1 cellular context compared by ENCODE assay signal in the genomic region with DNA sequence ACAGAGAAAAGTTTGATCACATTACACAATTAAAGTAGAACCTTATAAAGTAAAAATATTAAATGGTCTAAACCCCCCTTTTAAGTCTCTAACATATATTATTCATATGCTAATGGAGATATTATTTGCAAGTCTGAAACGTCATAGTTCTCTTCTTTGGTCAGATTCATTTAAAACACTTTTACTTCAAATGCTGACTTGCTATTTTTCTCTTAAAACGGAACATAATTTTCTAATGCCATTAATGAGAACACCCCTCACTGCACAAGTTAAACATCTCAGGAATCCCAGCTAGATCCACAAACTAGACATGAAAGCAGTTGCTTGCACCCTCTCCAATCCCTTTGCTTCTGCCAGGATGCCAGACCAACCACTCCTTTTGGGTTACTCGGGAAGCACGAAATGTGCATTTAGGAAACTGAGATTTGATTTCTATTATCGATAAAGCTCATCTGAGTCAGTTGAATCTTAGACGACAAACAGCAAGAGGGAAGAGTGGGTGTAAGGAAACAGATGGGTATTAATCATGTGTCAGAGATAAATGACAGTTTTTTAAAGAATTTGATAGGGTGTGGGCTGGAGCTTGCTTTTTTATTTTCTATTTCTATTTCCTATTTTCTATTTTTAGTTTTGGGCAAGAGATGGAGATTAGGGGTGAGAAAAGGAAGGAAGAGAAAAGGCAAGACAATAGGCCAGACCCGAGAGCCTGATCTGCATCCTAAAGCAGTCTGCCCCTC.
A peak's percentile ranks its signal among the peaks of the same experiment; 100 is the strongest.
TF ChIP-seq lines count a peak whose summit lies in the region.

No MANE protein-coding gene starts in this region.

TF ChIP-seq in GM12878, 131 proteins besides CTCF, POLR2A, EP300 and RAD21:
- TF ChIP-seq, protein P1, sequence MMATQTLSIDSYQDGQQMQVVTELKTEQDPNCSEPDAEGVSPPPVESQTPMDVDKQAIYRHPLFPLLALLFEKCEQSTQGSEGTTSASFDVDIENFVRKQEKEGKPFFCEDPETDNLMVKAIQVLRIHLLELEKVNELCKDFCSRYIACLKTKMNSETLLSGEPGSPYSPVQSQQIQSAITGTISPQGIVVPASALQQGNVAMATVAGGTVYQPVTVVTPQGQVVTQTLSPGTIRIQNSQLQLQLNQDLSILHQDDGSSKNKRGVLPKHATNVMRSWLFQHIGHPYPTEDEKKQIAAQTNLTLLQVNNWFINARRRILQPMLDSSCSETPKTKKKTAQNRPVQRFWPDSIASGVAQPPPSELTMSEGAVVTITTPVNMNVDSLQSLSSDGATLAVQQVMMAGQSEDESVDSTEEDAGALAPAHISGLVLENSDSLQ (IDR thresholded peaks at IDR 0.05) = peak; percentile 27; the same call in 1 of the 2 replicates
- no peak for TF ChIP-seq CHD1 (IDR thresholded peaks at IDR 0.05; ENCODE audit: low read depth, low read length)
